ENCODE assay signal across 20 cellular contexts in genomic region chr20:58239216-58239615, GRCh38. TPM values are rescaled to one million over a fixed set of nuclear protein-coding genes. Genes with fewer than 3 reads are reported as not detected.
DNase-seq lines count a peak whose midpoint lies in the region; ATAC-seq, FAIRE-seq and TF ChIP-seq lines count a peak whose summit lies in the region.
"Had no signal": no experiment of that assay in that cellular context is flagged by ENCODE, and none has a peak within 500 bp of the region (broad histone marks: within the 10 kb centered on the region; RNA-seq: fewer than 3 reads in every experiment).

No MANE protein-coding gene starts in this region.

- CTCF ChIA-PET in HepG2 (lab: Yijun Ruan, JAX; ENCODE audit: low intra/inter-chr PET ratio, low total read pairs), result no interaction called here

- intact Hi-C loops in HepG2 (cut with micrococcal nuclease; ENCODE audit: unreplicated experiment) (no loop called here), right lobe of liver (cut with DNase I) (no loop called here), mucosa of descending colon (cut with DNase I, micrococcal nuclease) (loop anchor here (5.0 to 10.0 kb wide), 2 partner anchors 208 to 216 kb away; no protein-coding TSS in a partner anchor)

- H3K9me3 ChIP-seq in HepG2 (ENCODE audit: low read length) (no peaks in the 10 kb centered on the region), right lobe of liver (no peaks in the 10 kb centered on the region), mucosa of descending colon (no peaks in the 10 kb centered on the region)

- H3K4me1 Mint-ChIP-seq in stimulated activated naive CD8-positive, alpha-beta T cell treated with anti-CD3 and anti-CD28 coated beads, Interleukin-15, amount 100 ng/mL, for 72 hours, result peaks cover 34% of the 10 kb centered on the region

- H3K27ac Mint-ChIP-seq in stimulated activated naive CD8-positive, alpha-beta T cell treated with anti-CD3 and anti-CD28 coated beads, Interleukin-15, amount 100 ng/mL, for 72 hours, result no peak overlapping the region
- H3K27ac Mint-ChIP-seq: CD14-positive monocyte had no signal

- no peak for DNase-seq in HepG2 (ENCODE audit: low spot score)
- no peak for DNase-seq in right lobe of liver
- DNase-seq in choroid plexus epithelial cell (ENCODE audit: low read depth), result peak; percentile 63
- no peak for DNase-seq in AG20443 (ENCODE audit: low spot score)
- DNase-seq in mucosa of descending colon, result no peak
- DNase-seq in stimulated activated naive CD8-positive, alpha-beta T cell treated with anti-CD3 and anti-CD28 coated beads, Interleukin-15, amount 100 ng/mL, for 72 hours, result no peak
- no peak for DNase-seq in GM13976 (ENCODE audit: low spot score)
- DNase-seq: COR-L47, EL, H7, NCI-H1436, NCI-H2029 treated with DMSO at 0.1 percent for 48 hours, NCI-H774, PC-9 had no signal

- H3K9me3 Mint-ChIP-seq in stimulated activated naive CD8-positive, alpha-beta T cell treated with anti-CD3 and anti-CD28 coated beads, Interleukin-15, amount 100 ng/mL, for 72 hours, result no peaks in the 10 kb centered on the region
- H3K9me3 Mint-ChIP-seq: CD14-positive monocyte had no signal

- peak; percentile 39; the same call in 2 of the 3 replicates for ATAC-seq in HepG2
- ATAC-seq in right lobe of liver, result no peak
- ATAC-seq in SK-N-SH treated with all-trans-retinoic acid at 6 μM for 48 hours, result peak; percentile 35
- ATAC-seq in mucosa of descending colon, result no peak
- ATAC-seq in stimulated activated naive CD8-positive, alpha-beta T cell treated with anti-CD3 and anti-CD28 coated beads, Interleukin-15, amount 100 ng/mL, for 72 hours, result no peak

- no peak overlapping the region for H3K9ac ChIP-seq in HepG2 (ENCODE audit: insufficient read depth, low read depth, low read length)

- no peak overlapping the region for H3K4me3 Mint-ChIP-seq in stimulated activated naive CD8-positive, alpha-beta T cell treated with anti-CD3 and anti-CD28 coated beads, Interleukin-15, amount 100 ng/mL, for 72 hours
- H3K4me3 Mint-ChIP-seq: CD14-positive monocyte had no signal

- no peak overlapping the region for H3K4me2 ChIP-seq in HepG2 (ENCODE audit: low read depth, low read length)
- H3K4me2 ChIP-seq: PC-9 had no signal

- FAIRE-seq in HepG2 (lab: Jason Lieb, UNC), result no peak

- TF ChIP-seq EP300 in HepG2 (IDR thresholded peaks at IDR 0.05; ENCODE audit: low read depth in 2 of 2, low read length in 2 of 2) (no peak), HepG2 (CRISPR knock-in tag; IDR thresholded peaks at IDR 0.05; ENCODE audit: borderline replicate concordance) (no peak)

- WGBS in HepG2 (ENCODE audit: low lambda C conversion rate), result 45% methylated on average over 7 of the region's 7 CpGs
- 82% methylated on average over 7 of the region's 7 CpGs for WGBS in right lobe of liver (ENCODE audit: insufficient coverage, low coverage, low lambda C conversion rate, missing lambda C conversion rate)

- no peak for TF ChIP-seq RAD21 in HepG2 (CRISPR knock-in tag; IDR thresholded peaks at IDR 0.05)

- H3K4me1 ChIP-seq in HepG2 (ENCODE audit: insufficient read depth, low read length) (peaks cover 7% of the 10 kb centered on the region), right lobe of liver (no peaks in the 10 kb centered on the region), mucosa of descending colon (ENCODE audit: low read depth) (peaks cover 3% of the 10 kb centered on the region)

- H3K36me3 ChIP-seq in HepG2 (replicated peaks in 1 of 2; ENCODE audit: control insufficient read depth in 1 of 2, insufficient read depth in 2 of 2, low read length in 2 of 2), result no peaks in the 10 kb centered on the region
- H3K36me3 ChIP-seq in right lobe of liver, result peaks cover 0 to 6% (median 0%) of the 10 kb centered on the region in 4 donors
- H3K36me3 ChIP-seq in mucosa of descending colon (ENCODE audit: low read depth), result no peaks in the 10 kb centered on the region
- H3K36me3 ChIP-seq: SJSA1 had no signal

- TF ChIP-seq POLR2A in HepG2 (IDR thresholded peaks at IDR 0.05; ENCODE audit: insufficient read depth in 1 of 2, low read depth in 2 of 2, low read length in 2 of 2), result no peak
- no peak for TF ChIP-seq POLR2A in right lobe of liver (IDR thresholded peaks at IDR 0.05)

- H2AFZ ChIP-seq in HepG2 (ENCODE audit: low read length), result no peak overlapping the region
- H2AFZ ChIP-seq: PC-9 had no signal

- in situ Hi-C loops in HepG2 (cut with HindIII; ENCODE audit: extremely low pct_ligation_motif_present, low pct_unique_long_range_greater_than_20kb) (loop anchor here (10.0 kb wide), 1 partner anchor 606 kb away; no protein-coding TSS in a partner anchor), GM13976 (cut with MboI; ENCODE audit: low sequenced_read_pairs, unreplicated experiment) (loop anchor here (25.0 kb wide), 2 partner anchors 398 to 598 kb away; no protein-coding TSS in a partner anchor)

- POLR2A ChIA-PET in HepG2 (lab: Yijun Ruan, JAX), result no interaction called here

- H3K27me3 Mint-ChIP-seq in stimulated activated naive CD8-positive, alpha-beta T cell treated with anti-CD3 and anti-CD28 coated beads, Interleukin-15, amount 100 ng/mL, for 72 hours, result no peaks in the 10 kb centered on the region

- H3K4me3 ChIP-seq in HepG2 (replicated peaks in 1 of 3; ENCODE audit: insufficient read depth in 1 of 3, low read depth in 2 of 3, low read length in 3 of 3) (no peak overlapping the region), right lobe of liver (no peak overlapping the region), choroid plexus epithelial cell (ENCODE audit: low read depth, low read length) (no peak overlapping the region), mucosa of descending colon (no peak overlapping the region)
- H3K4me3 ChIP-seq: PC-9, SJSA1 had no signal

- TF ChIP-seq CTCF in HepG2 (CRISPR knock-in tag; IDR thresholded peaks at IDR 0.05) (peak; percentile 16; the same call in 1 of the 2 replicates), right lobe of liver (IDR thresholded peaks at IDR 0.05) (no peak), choroid plexus epithelial cell (conservative IDR thresholded peaks at IDR 0.05; ENCODE audit: low read depth, low read length) (peak; percentile 48), mucosa of descending colon (IDR thresholded peaks at IDR 0.05) (no peak), GM13976 (IDR thresholded peaks at IDR 0.05; ENCODE audit: borderline replicate concordance, control extremely low read depth, extremely low read depth, insufficient read depth, missing control alignments) (no peak)

- no peak overlapping the region for H3K27ac ChIP-seq in HepG2 (ENCODE audit: extremely low read length, insufficient read depth, low read length)
- no peak overlapping the region for H3K27ac ChIP-seq in right lobe of liver
- H3K27ac ChIP-seq: PC-9, SJSA1 had no signal

- no peaks in the 10 kb centered on the region for H3K79me2 ChIP-seq in HepG2 (ENCODE audit: insufficient read depth, low read length)

- no TSS peak for BruUV-seq in HepG2 (replicated peaks; lab: Mats Ljungman, UMichigan)

- no peaks in the 10 kb centered on the region for H4K20me1 ChIP-seq in HepG2 (ENCODE audit: insufficient read depth, low read length)

- H3K27me3 ChIP-seq in HepG2 (ENCODE audit: control insufficient read depth in 1 of 2, insufficient read depth in 2 of 2, low read length in 2 of 2) (peaks cover 0 to 12% of the 10 kb centered on the region in 2 experiments; a peak in 2 of 5 replicates), right lobe of liver (no peaks in the 10 kb centered on the region)

TF ChIP-seq in HepG2, 621 proteins besides CTCF, POLR2A, EP300 and RAD21 (continues in another document):
- TF ChIP-seq ZNF3 (CRISPR knock-in tag; IDR thresholded peaks at IDR 0.05) (no peak), ZNF556 (CRISPR knock-in tag; IDR thresholded peaks at IDR 0.05; ENCODE audit: borderline replicate concordance) (no peak), KAT7 (CRISPR knock-in tag; IDR thresholded peaks at IDR 0.05; ENCODE audit: borderline replicate concordance) (no peak), PHF8 (CRISPR knock-in tag; IDR thresholded peaks at IDR 0.05) (no peak), MTA1 (CRISPR knock-in tag; IDR thresholded peaks at IDR 0.05; ENCODE audit: borderline replicate concordance) (no peak)

TF ChIP-seq in SK-N-SH treated with all-trans-retinoic acid at 6 μM for 48 hours, 23 proteins besides CTCF, POLR2A, EP300 and RAD21 (continues in another document):
- no peak for TF ChIP-seq GLIS3 (CRISPR knock-in tag; IDR thresholded peaks at IDR 0.05)
- no peak for TF ChIP-seq CSDC2 (CRISPR knock-in tag; IDR thresholded peaks at IDR 0.05)
- TF ChIP-seq ZNF8 (CRISPR knock-in tag; IDR thresholded peaks at IDR 0.05), result no peak
- no peak for TF ChIP-seq RARB (CRISPR knock-in tag; IDR thresholded peaks at IDR 0.05)
- TF ChIP-seq OSR1 (CRISPR knock-in tag; IDR thresholded peaks at IDR 0.05), result no peak
- no peak for TF ChIP-seq ESRRG (CRISPR knock-in tag; IDR thresholded peaks at IDR 0.05)
- TF ChIP-seq BACH2 (CRISPR knock-in tag; IDR thresholded peaks at IDR 0.05; ENCODE audit: borderline replicate concordance), result no peak
- TF ChIP-seq SNAI2 (CRISPR knock-in tag; IDR thresholded peaks at IDR 0.05), result no peak
- no peak for TF ChIP-seq TCF4 (CRISPR knock-in tag; IDR thresholded peaks at IDR 0.05; ENCODE audit: borderline replicate concordance)
- no peak for TF ChIP-seq ZC3H10 (CRISPR knock-in tag; IDR thresholded peaks at IDR 0.05)

RNA-seq across cellular contexts. Expression of gene ANKRD60, which starts 10.8 kb away (rescaled TPM):
- total RNA-seq in HepG2 (2016; rRNA removed; fragmentation: Illumina TruSeq; extraction: Trizol), result not detected in 2 replicates
- total RNA-seq in HepG2 (2016; cell fraction: cytosol; rRNA removed; fragmentation: Illumina TruSeq; extraction: Trizol; ENCODE audit: low read depth), result not detected in 2 replicates
- not detected in 2 replicates for total RNA-seq in HepG2 (2016; cell fraction: insoluble cytoplasmic fraction; rRNA removed; fragmentation: Illumina TruSeq; extraction: Trizol)
- not detected in 2 replicates for total RNA-seq in HepG2 (2016; cell fraction: membrane; rRNA removed; fragmentation: Illumina TruSeq; extraction: Trizol)
- not detected in 2 replicates for total RNA-seq in HepG2 (2016; cell fraction: nucleus; rRNA removed; fragmentation: Illumina TruSeq; extraction: Trizol)
- not detected in 2 replicates for polyA plus RNA-seq in HepG2 (2011; rRNA removed)
- polyA plus RNA-seq in HepG2 (2011; cell fraction: cytosol; rRNA removed), result not detected in 2 replicates
- polyA plus RNA-seq in HepG2 (2011; cell fraction: nucleus; rRNA removed), result not detected in 2 replicates
- not detected in 2 replicates for polyA plus RNA-seq in HepG2 (2012)
- not detected in 2 replicates for polyA plus RNA-seq in HepG2 (2016; cell fraction: cytosol; fragmentation: Illumina TruSeq; extraction: Trizol; ENCODE audit: low read depth)
- not detected in 2 replicates for polyA plus RNA-seq in HepG2 (2016; cell fraction: insoluble cytoplasmic fraction; fragmentation: Illumina TruSeq; extraction: Trizol; ENCODE audit: low read depth)
- polyA plus RNA-seq in HepG2 (2016; cell fraction: membrane; fragmentation: Illumina TruSeq; extraction: Trizol; ENCODE audit: low read depth), result not detected in 2 replicates
- not detected in 2 replicates for polyA plus RNA-seq in HepG2 (2016; cell fraction: nucleus; fragmentation: Illumina TruSeq; extraction: Trizol; ENCODE audit: insufficient read depth, low read depth)
- not detected in 2 replicates for polyA minus RNA-seq in HepG2 (2011; rRNA and poly(A)+ RNA removed; ENCODE audit: low replicate concordance)
- polyA minus RNA-seq in HepG2 (2011; cell fraction: cytosol; rRNA and poly(A)+ RNA removed), result not detected in 2 replicates
- not detected in 2 replicates for polyA minus RNA-seq in HepG2 (2011; cell fraction: nucleus; rRNA and poly(A)+ RNA removed)
- total RNA-seq in right lobe of liver, result not detected
- not detected for total RNA-seq in mucosa of descending colon
- total RNA-seq: A673, H7, HT1080, NCI-H460, PC-9, SJSA1 had no signal
- polyA plus RNA-seq: CD14-positive monocyte had no signal

Comparison
In these comparisons a context has a peak if more than half of its experiments do, and no peak if none do; other contexts are left out.
1. ATAC-seq: peak in HepG2 (single experiment) and SK-N-SH treated with all-trans-retinoic acid at 6 μM for 48 hours (single experiment); none in right lobe of liver (0 of 4), mucosa of descending colon (single experiment) and stimulated activated naive CD8-positive, alpha-beta T cell treated with anti-CD3 and anti-CD28 coated beads, Interleukin-15, amount 100 ng/mL, for 72 hours (single experiment).
2. CTCF ChIP-seq: peak in HepG2 (single experiment) and choroid plexus epithelial cell (single experiment); none in right lobe of liver (0 of 4), mucosa of descending colon (single experiment) and GM13976 (single experiment).
3. intact Hi-C loops: an anchor here in mucosa of descending colon (5.0 to 10.0 kb wide); none called in HepG2 and right lobe of liver.